ENCODE assay signal across 1 cellular context in the genomic region with DNA sequence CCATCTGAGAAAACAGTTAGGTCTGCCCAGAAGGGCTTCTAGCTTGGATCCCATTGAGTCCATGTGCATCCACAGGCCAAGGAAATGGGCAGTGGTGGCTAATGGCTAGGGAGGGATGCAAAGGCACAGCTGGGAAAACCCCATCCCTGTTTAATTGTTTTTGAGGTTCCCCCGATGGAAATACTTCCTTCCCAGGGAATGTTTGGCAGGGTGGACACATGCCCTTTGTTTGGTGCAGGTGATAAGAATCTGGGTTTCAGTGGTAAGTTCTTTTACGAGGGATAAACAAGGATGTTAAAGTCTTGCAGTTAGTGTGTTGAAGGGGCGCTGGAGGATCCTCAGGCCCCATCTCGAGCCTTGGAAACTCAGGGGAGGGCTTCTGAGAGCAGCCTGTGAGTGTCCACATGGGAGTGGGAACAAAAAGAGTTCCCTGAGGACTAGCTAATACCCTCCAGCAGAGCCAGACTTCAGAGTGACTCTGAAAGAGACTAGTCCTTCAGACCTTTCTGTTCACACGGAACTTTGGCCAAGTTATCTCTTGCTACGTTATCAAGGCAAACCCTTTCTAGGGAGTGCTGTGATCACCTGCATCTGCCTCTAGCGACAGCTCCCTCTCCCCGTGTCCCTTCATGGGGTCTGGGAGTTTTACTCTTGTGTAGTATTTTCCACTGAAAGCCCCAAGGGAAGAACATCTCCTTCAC.
TF ChIP-seq lines count a peak whose summit lies in the region.

No MANE protein-coding gene starts in this region.

TF ChIP-seq in GM23338, 12 proteins besides CTCF, POLR2A, EP300 and RAD21 (continued from another document):
- TF ChIP-seq, protein P1, sequence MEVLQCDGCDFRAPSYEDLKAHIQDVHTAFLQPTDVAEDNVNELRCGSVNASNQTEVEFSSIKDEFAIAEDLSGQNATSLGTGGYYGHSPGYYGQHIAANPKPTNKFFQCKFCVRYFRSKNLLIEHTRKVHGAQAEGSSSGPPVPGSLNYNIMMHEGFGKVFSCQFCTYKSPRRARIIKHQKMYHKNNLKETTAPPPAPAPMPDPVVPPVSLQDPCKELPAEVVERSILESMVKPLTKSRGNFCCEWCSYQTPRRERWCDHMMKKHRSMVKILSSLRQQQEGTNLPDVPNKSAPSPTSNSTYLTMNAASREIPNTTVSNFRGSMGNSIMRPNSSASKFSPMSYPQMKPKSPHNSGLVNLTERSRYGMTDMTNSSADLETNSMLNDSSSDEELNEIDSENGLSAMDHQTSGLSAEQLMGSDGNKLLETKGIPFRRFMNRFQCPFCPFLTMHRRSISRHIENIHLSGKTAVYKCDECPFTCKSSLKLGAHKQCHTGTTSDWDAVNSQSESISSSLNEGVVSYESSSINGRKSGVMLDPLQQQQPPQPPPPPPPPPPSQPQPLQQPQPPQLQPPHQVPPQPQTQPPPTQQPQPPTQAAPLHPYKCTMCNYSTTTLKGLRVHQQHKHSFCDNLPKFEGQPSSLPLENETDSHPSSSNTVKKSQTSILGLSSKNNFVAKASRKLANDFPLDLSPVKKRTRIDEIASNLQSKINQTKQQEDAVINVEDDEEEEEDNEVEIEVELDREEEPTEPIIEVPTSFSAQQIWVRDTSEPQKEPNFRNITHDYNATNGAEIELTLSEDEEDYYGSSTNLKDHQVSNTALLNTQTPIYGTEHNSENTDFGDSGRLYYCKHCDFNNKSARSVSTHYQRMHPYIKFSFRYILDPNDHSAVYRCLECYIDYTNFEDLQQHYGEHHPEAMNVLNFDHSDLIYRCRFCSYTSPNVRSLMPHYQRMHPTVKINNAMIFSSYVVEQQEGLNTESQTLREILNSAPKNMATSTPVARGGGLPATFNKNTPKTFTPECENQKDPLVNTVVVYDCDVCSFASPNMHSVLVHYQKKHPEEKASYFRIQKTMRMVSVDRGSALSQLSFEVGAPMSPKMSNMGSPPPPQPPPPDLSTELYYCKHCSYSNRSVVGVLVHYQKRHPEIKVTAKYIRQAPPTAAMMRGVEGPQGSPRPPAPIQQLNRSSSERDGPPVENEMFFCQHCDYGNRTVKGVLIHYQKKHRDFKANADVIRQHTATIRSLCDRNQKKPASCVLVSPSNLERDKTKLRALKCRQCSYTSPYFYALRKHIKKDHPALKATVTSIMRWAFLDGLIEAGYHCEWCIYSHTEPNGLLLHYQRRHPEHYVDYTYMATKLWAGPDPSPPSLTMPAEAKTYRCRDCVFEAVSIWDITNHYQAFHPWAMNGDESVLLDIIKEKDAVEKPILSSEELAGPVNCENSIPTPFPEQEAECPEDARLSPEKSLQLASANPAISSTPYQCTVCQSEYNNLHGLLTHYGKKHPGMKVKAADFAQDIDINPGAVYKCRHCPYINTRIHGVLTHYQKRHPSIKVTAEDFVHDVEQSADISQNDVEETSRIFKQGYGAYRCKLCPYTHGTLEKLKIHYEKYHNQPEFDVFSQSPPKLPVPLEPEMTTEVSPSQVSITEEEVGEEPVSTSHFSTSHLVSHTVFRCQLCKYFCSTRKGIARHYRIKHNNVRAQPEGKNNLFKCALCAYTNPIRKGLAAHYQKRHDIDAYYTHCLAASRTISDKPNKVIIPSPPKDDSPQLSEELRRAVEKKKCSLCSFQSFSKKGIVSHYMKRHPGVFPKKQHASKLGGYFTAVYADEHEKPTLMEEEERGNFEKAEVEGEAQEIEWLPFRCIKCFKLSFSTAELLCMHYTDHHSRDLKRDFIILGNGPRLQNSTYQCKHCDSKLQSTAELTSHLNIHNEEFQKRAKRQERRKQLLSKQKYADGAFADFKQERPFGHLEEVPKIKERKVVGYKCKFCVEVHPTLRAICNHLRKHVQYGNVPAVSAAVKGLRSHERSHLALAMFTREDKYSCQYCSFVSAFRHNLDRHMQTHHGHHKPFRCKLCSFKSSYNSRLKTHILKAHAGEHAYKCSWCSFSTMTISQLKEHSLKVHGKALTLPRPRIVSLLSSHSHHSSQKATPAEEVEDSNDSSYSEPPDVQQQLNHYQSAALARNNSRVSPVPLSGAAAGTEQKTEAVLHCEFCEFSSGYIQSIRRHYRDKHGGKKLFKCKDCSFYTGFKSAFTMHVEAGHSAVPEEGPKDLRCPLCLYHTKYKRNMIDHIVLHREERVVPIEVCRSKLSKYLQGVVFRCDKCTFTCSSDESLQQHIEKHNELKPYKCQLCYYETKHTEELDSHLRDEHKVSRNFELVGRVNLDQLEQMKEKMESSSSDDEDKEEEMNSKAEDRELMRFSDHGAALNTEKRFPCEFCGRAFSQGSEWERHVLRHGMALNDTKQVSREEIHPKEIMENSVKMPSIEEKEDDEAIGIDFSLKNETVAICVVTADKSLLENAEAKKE (CRISPR knock-in tag; IDR thresholded peaks at IDR 0.05): no peak
- TF ChIP-seq JUNB (IDR thresholded peaks at IDR 0.05; ENCODE audit: unreplicated experiment) (no peak), NANOG (IDR thresholded peaks at IDR 0.05; ENCODE audit: borderline replicate concordance) (no peak), POLR2AphosphoS5 (IDR thresholded peaks at IDR 0.05; ENCODE audit: low read depth) (no peak), ZNF331 (CRISPR knock-in tag; IDR thresholded peaks at IDR 0.05; ENCODE audit: low read depth) (no peak), EZH2 (IDR thresholded peaks at IDR 0.05; ENCODE audit: low read depth, unreplicated experiment) (no peak), CREB1 (CRISPR knock-in tag; IDR thresholded peaks at IDR 0.05; ENCODE audit: low read depth) (no peak), REST (IDR thresholded peaks at IDR 0.05; ENCODE audit: unreplicated experiment) (no peak), ETS1 (IDR thresholded peaks at IDR 0.05) (no peak)
TF ChIP-seq in GM23338: peak in this region for 0.
